In genomic region chr2:238573065-238573778, GRCh38 we compare ENCODE assay signal across 8 cellular contexts.
DNase-seq lines count a peak whose midpoint lies in the region; TF ChIP-seq lines count a peak whose summit lies in the region.

No MANE protein-coding gene starts in this region.

- TF ChIP-seq CTCF in GM06990 (IDR thresholded peaks at IDR 0.05; ENCODE audit: insufficient read depth, low read length, poor library complexity, severe bottlenecking) (peak; percentile 86), cardiac fibroblast (IDR thresholded peaks at IDR 0.05; ENCODE audit: low read depth, low read length) (peak; percentile 72)

- H3K4me3 ChIP-seq in GM06990 (replicated peaks; ENCODE audit: low read depth, low read length) (no peak overlapping the region), cardiac fibroblast (replicated peaks in 1 of 2; ENCODE audit: low read depth in 2 of 2, low read length in 2 of 2) (no peak overlapping the region)

- peaks cover 1% of the 10 kb centered on the region; the same call in 1 of the 2 replicates for H3K27me3 ChIP-seq in GM06990 (replicated peaks; ENCODE audit: control insufficient read depth, insufficient read depth, low read length)

- intact Hi-C loops in posterior vena cava (cut with DNase I): no loop called here

- no peaks in the 10 kb centered on the region for H3K36me3 ChIP-seq in GM06990 (ENCODE audit: control insufficient read depth, insufficient read depth, low read length)

- DNase-seq in GM06990 (ENCODE audit: extremely low read depth, insufficient read length) (no peak), HuH-7 (ENCODE audit: low spot score) (peak; percentile 82), cardiac fibroblast (ENCODE audit: low read depth in 2 of 2) (peak in 1 of 2 donors; percentile 9), posterior vena cava (ENCODE audit: low spot score) (peak; percentile 60), A172 (ENCODE audit: low spot score) (no peak), AG08396 (ENCODE audit: low spot score) (no peak), midbrain (lab: John Stamatoyannopoulos, UW) (no peak), hypothalamus (lab: John Stamatoyannopoulos, UW) (no peak)

Comparison
In these comparisons a context has a peak if more than half of its experiments do, and no peak if none do; other contexts are left out.
1. DNase-seq: peak in HuH-7 (single experiment) and posterior vena cava (single experiment); none in GM06990 (single experiment), A172 (single experiment), AG08396 (single experiment), midbrain (single experiment) and hypothalamus (0 of 51).